Comparison of ENCODE assay signal across 13 cellular contexts in the genomic region with DNA sequence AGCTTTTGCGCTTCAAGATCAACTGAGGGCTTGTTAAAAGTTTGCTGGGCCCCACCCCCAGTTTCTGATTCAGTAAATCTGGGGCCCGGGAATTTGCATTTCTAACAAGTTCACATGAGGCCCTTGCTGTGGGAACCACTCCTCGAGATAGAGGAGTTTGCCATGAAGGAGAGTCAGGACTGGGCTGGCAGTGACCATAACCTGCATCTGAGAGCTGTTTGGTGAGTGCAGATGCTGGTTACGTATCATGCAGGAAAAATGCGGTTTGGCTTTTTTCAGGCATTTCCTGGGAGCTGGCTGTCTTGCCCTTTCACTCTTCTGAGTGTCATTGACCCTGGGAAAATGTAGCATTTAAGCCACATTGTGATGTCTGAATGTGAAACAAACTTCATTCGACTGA. TPM values are rescaled to one million over a fixed set of nuclear protein-coding genes. Genes with fewer than 3 reads are reported as not detected.
DNase-seq lines count a peak whose midpoint lies in the region; ATAC-seq, FAIRE-seq and TF ChIP-seq lines count a peak whose summit lies in the region.
"Had no signal": no experiment of that assay in that cellular context is flagged by ENCODE, and none has a peak within 500 bp of the region (broad histone marks: within the 10 kb centered on the region; RNA-seq: fewer than 3 reads in every experiment).

No MANE protein-coding gene starts in this region.

- WGBS in HepG2 (ENCODE audit: low lambda C conversion rate), result 53% methylated on average over 5 of the region's 6 CpGs
- WGBS in transverse colon (ENCODE audit: low coverage in 1 of 2), 2 donors, result 77 to 88% methylated on average over 2 to 6 of the region's 6 CpGs

- intact Hi-C loops in HepG2 (cut with micrococcal nuclease; ENCODE audit: unreplicated experiment) (loop anchor here (2.0 kb wide), 1 partner anchor 65 kb away; no protein-coding TSS in a partner anchor), transverse colon (cut with DNase I; ENCODE audit: low total_unique reads) (loop anchor here (5.0 kb wide), 1 partner anchor 55 kb away; no protein-coding TSS in a partner anchor)

- TF ChIP-seq CTCF in HepG2 (CRISPR knock-in tag; IDR thresholded peaks at IDR 0.05), result no peak
- TF ChIP-seq CTCF in transverse colon (IDR thresholded peaks at IDR 0.05), result no peak

- no peak overlapping the region for H3K4me3 Mint-ChIP-seq in immature natural killer cell

- H3K27me3 ChIP-seq in HepG2 (ENCODE audit: control insufficient read depth in 1 of 2, insufficient read depth in 2 of 2, low read length in 2 of 2), result no peaks in the 10 kb centered on the region; a peak in 1 of 5 replicates
- H3K27me3 ChIP-seq in transverse colon, result no peaks in the 10 kb centered on the region

- peak overlapping the region; percentile 63 for H3K27ac ChIP-seq in caudate nucleus (ENCODE audit: low read depth, low read length)
- no peak overlapping the region for H3K27ac ChIP-seq in HepG2 (ENCODE audit: extremely low read length, insufficient read depth, low read length)
- H3K27ac ChIP-seq in transverse colon, result peak overlapping the region; percentile 80 to 85 (median 82)
- H3K27ac ChIP-seq: 22Rv1 had no signal

- TF ChIP-seq EP300 in HepG2 (IDR thresholded peaks at IDR 0.05; ENCODE audit: low read depth in 2 of 2, low read length in 2 of 2), result no peak
- no peak for TF ChIP-seq EP300 in HepG2 (CRISPR knock-in tag; IDR thresholded peaks at IDR 0.05; ENCODE audit: borderline replicate concordance)
- TF ChIP-seq EP300 in transverse colon (IDR thresholded peaks at IDR 0.05; ENCODE audit: low read depth), result no peak

- no peak for FAIRE-seq in HepG2 (lab: Jason Lieb, UNC)
- FAIRE-seq: kidney had no signal

- TF ChIP-seq POLR2A in HepG2 (IDR thresholded peaks at IDR 0.05; ENCODE audit: insufficient read depth in 1 of 2, low read depth in 2 of 2, low read length in 2 of 2) (no peak), transverse colon (IDR thresholded peaks at IDR 0.05) (no peak)

- no peak overlapping the region for H3K27ac Mint-ChIP-seq in immature natural killer cell

- H3K9ac ChIP-seq in HepG2 (ENCODE audit: insufficient read depth, low read depth, low read length), result no peak overlapping the region

- ATAC-seq in HepG2 (no peak), GM21528 (IDR thresholded peaks at IDR 0.05; ENCODE audit: low FRiP score, unreplicated experiment) (no peak)

- H3K36me3 Mint-ChIP-seq in immature natural killer cell, result peaks cover 0 to 6% (median 4%) of the 10 kb centered on the region in 3 donors

- in situ Hi-C loops in HepG2 (cut with HindIII; ENCODE audit: extremely low pct_ligation_motif_present, low pct_unique_long_range_greater_than_20kb), result no loop called here
- in situ Hi-C loops in transverse colon (cut with MboI; ENCODE audit: low pct_ligation_motif_present in 1 of 4, low pct_unique_long_range_greater_than_20kb in 1 of 4, low sequenced_read_pairs in 3 of 4), result no loop called here

- peaks cover 0 to 3% (median 0%) of the 10 kb centered on the region in 3 donors for H3K27me3 Mint-ChIP-seq in immature natural killer cell (ENCODE audit: low read depth in 3 of 3)

- POLR2A ChIA-PET in HepG2 (lab: Yijun Ruan, JAX), result interaction anchor here (1.3 kb wide), 1 partner anchor 9 kb away, joined by 5 read pairs; no protein-coding TSS in a partner anchor

- H3K4me1 ChIP-seq in HepG2 (ENCODE audit: insufficient read depth, low read length) (peaks cover 49% of the 10 kb centered on the region), transverse colon (peaks cover 7 to 43% (median 18%) of the 10 kb centered on the region in 4 donors)

- H3K9me3 ChIP-seq in HepG2 (ENCODE audit: low read length) (no peaks in the 10 kb centered on the region), transverse colon (no peaks in the 10 kb centered on the region)

- H3K9me3 Mint-ChIP-seq in immature natural killer cell, result no peaks in the 10 kb centered on the region

- DNase-seq in DMS 273 (lab: John Stamatoyannopoulos, UW; ENCODE audit: unreplicated experiment) (peak; percentile 45), DMS 273 treated with DMSO at 0.1 percent for 48 hours (lab: John Stamatoyannopoulos, UW) (no peak), caudate nucleus (lab: John Stamatoyannopoulos, UW) (no peak), HepG2 (ENCODE audit: low spot score) (no peak), transverse colon (no peak), immature natural killer cell (no peak), NCI-H2081 (lab: John Stamatoyannopoulos, UW) (no peak)
- DNase-seq: kidney; NCI-H1048; RPMI8226; stimulated activated CD4-positive, alpha-beta T cell treated with anti-CD3 and anti-CD28 coated beads, Interleukin-12 subunit alpha, Interleukin-12 subunit beta, amount 100 ng/mL, for 4 hours had no signal

- H3K4me2 ChIP-seq in HepG2 (ENCODE audit: low read depth, low read length), result no peak overlapping the region

- H4K20me1 ChIP-seq in HepG2 (ENCODE audit: insufficient read depth, low read length), result no peaks in the 10 kb centered on the region

- no peaks in the 10 kb centered on the region for H3K79me2 ChIP-seq in HepG2 (ENCODE audit: insufficient read depth, low read length)

- H2AFZ ChIP-seq in HepG2 (ENCODE audit: low read length), result no peak overlapping the region

- no TSS peak for BruUV-seq in HepG2 (replicated peaks; lab: Mats Ljungman, UMichigan)

- H3K36me3 ChIP-seq in HepG2 (replicated peaks in 1 of 2; ENCODE audit: control insufficient read depth in 1 of 2, insufficient read depth in 2 of 2, low read length in 2 of 2) (no peaks in the 10 kb centered on the region), transverse colon (no peaks in the 10 kb centered on the region)

- TF ChIP-seq RAD21 in HepG2 (CRISPR knock-in tag; IDR thresholded peaks at IDR 0.05), result no peak

- no peak overlapping the region; a peak in 1 of 6 replicates for H3K4me3 ChIP-seq in HepG2 (replicated peaks in 1 of 3; ENCODE audit: insufficient read depth in 1 of 3, low read depth in 2 of 3, low read length in 3 of 3)
- no peak overlapping the region for H3K4me3 ChIP-seq in transverse colon

- no peaks in the 10 kb centered on the region for H3K4me1 Mint-ChIP-seq in immature natural killer cell

- CTCF ChIA-PET in HepG2 (lab: Yijun Ruan, JAX; ENCODE audit: low intra/inter-chr PET ratio, low total read pairs), result no interaction called here

TF ChIP-seq in HepG2, 621 proteins besides CTCF, POLR2A, EP300 and RAD21:
- TF ChIP-seq ZNF501 (CRISPR knock-in tag; IDR thresholded peaks at IDR 0.05) (peak; percentile 38; the same call in 1 of the 2 replicates), ELF4 (CRISPR knock-in tag; IDR thresholded peaks at IDR 0.05; ENCODE audit: borderline replicate concordance) (no peak)

RNA-seq across cellular contexts. Expression of a gene that starts 9.4 kb away (rescaled TPM):
- total RNA-seq in HepG2 (2016; rRNA removed; fragmentation: Illumina TruSeq; extraction: Trizol), result 0.35 and 0.91 TPM in 2 replicates
- total RNA-seq in HepG2 (2016; cell fraction: cytosol; rRNA removed; fragmentation: Illumina TruSeq; extraction: Trizol; ENCODE audit: low read depth), result 0.09 TPM in 1 of 2 replicates, not detected in the other
- 0.49 and 1.4 TPM in 2 replicates for total RNA-seq in HepG2 (2016; cell fraction: insoluble cytoplasmic fraction; rRNA removed; fragmentation: Illumina TruSeq; extraction: Trizol)
- 0.55 and 0.59 TPM in 2 replicates for total RNA-seq in HepG2 (2016; cell fraction: membrane; rRNA removed; fragmentation: Illumina TruSeq; extraction: Trizol)
- 1.2 and 2.2 TPM in 2 replicates for total RNA-seq in HepG2 (2016; cell fraction: nucleus; rRNA removed; fragmentation: Illumina TruSeq; extraction: Trizol)
- polyA plus RNA-seq in HepG2 (2011; rRNA removed), result 21.0 and 40.2 TPM in 2 replicates
- polyA plus RNA-seq in HepG2 (2011; cell fraction: cytosol; rRNA removed), result 14.1 and 24.9 TPM in 2 replicates
- polyA plus RNA-seq in HepG2 (2011; cell fraction: nucleus; rRNA removed), result 16.8 and 26.7 TPM in 2 replicates
- 27.5 and 38.6 TPM in 2 replicates for polyA plus RNA-seq in HepG2 (2012)
- 0.19 and 0.24 TPM in 2 replicates for polyA plus RNA-seq in HepG2 (2016; cell fraction: cytosol; fragmentation: Illumina TruSeq; extraction: Trizol; ENCODE audit: low read depth)
- polyA plus RNA-seq in HepG2 (2016; cell fraction: insoluble cytoplasmic fraction; fragmentation: Illumina TruSeq; extraction: Trizol; ENCODE audit: low read depth), result 0.60 and 0.63 TPM in 2 replicates
- polyA plus RNA-seq in HepG2 (2016; cell fraction: membrane; fragmentation: Illumina TruSeq; extraction: Trizol; ENCODE audit: low read depth), result 0.50 and 0.89 TPM in 2 replicates
- polyA plus RNA-seq in HepG2 (2016; cell fraction: nucleus; fragmentation: Illumina TruSeq; extraction: Trizol; ENCODE audit: insufficient read depth, low read depth), result 1.8 and 2.3 TPM in 2 replicates
- polyA minus RNA-seq in HepG2 (2011; rRNA and poly(A)+ RNA removed; ENCODE audit: low replicate concordance), result 0.09 and 16.6 TPM in 2 replicates
- polyA minus RNA-seq in HepG2 (2011; cell fraction: cytosol; rRNA and poly(A)+ RNA removed), result 7.1 and 18.4 TPM in 2 replicates
- 7.3 and 9.9 TPM in 2 replicates for polyA minus RNA-seq in HepG2 (2011; cell fraction: nucleus; rRNA and poly(A)+ RNA removed)
- 10 to 100 TPM; 11.0 to 30.8 (median 13.1) TPM for total RNA-seq in transverse colon
- not detected for polyA plus RNA-seq in immature natural killer cell
